Comparison of ENCODE assay signal across 8 cellular contexts in the genomic region with DNA sequence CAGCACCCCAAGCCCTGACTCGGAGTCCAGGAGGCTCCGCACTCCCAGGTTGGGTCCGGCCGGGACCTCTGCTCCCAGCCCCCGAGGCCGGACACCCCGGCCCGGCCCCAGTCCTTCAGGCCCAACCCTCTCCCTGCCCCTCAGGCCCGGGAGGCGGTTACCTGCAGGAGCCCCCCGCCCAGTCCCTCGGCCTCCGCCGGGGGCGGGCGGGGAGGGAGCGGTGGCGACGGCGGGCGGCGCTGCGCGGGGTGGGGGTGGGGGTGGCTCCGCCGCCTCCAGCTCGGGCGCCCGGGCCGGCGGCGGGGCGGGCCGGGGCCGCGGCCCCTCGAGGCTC. TPM values are rescaled to one million over a fixed set of nuclear protein-coding genes. Genes with fewer than 3 reads are reported as not detected.
DNase-seq lines count a peak whose midpoint lies in the region; ATAC-seq and TF ChIP-seq lines count a peak whose summit lies in the region.

No MANE protein-coding gene starts in this region.

- peak; percentile 30 for ATAC-seq in GM19467 (IDR thresholded peaks at IDR 0.05; ENCODE audit: unreplicated experiment)

- H3K4me3 ChIP-seq in HL-60 (replicated peaks; ENCODE audit: insufficient read depth, low read length): peak overlapping the region; percentile 98
- peak overlapping the region; percentile 53 for H3K4me3 ChIP-seq in cardiac muscle cell
- peak overlapping the region; percentile 94 to 99 for H3K4me3 ChIP-seq in prostate gland

- H3K36me3 ChIP-seq in cardiac muscle cell: no peaks in the 10 kb centered on the region
- H3K36me3 ChIP-seq in prostate gland: no peaks in the 10 kb centered on the region

- intact Hi-C loops in prostate gland (cut with DNase I): loop anchor here (5.0 to 10.0 kb wide), 2 partner anchors 72 to 165 kb away; a partner anchor contains a TSS

- TF ChIP-seq POLR2A in prostate gland (IDR thresholded peaks at IDR 0.05): no peak

- TF ChIP-seq CTCF in C4-2B (conservative IDR thresholded peaks at IDR 0.05) (no peak), HL-60 (IDR thresholded peaks at IDR 0.05; ENCODE audit: insufficient read depth, low read length) (no peak), cardiac muscle cell (IDR thresholded peaks at IDR 0.05; ENCODE audit: low read depth, low read length) (no peak), prostate gland (IDR thresholded peaks at IDR 0.05) (no peak)

- DNase-seq in HL-60 (ENCODE audit: low read depth in 1 of 2, low spot score in 1 of 2) (peak in 1 of 2 experiments; percentile 25), cardiac muscle cell (ENCODE audit: low read depth in 1 of 2, low spot score in 1 of 2) (no peak), prostate gland (ENCODE audit: low spot score) (no peak), ecto neural progenitor cell (ENCODE audit: low spot score) (no peak), AG20443 (ENCODE audit: low spot score) (no peak)
- DNase-seq in activated CD8-positive, alpha-beta memory T cell treated with anti-CD3 and anti-CD28 coated beads for 48 hours (ENCODE audit: low read depth in 2 of 3, low spot score in 2 of 3): peak in 2 of 3 experiments; percentile 16 to 18

- 1% methylated on average over 11 of the region's 37 CpGs for WGBS in prostate gland

- H3K9me3 ChIP-seq in cardiac muscle cell (ENCODE audit: low read depth) (no peaks in the 10 kb centered on the region), prostate gland (no peaks in the 10 kb centered on the region)

- H3K4me1 ChIP-seq in cardiac muscle cell (ENCODE audit: low read depth): peaks cover 20% of the 10 kb centered on the region
- no peaks in the 10 kb centered on the region for H3K4me1 ChIP-seq in prostate gland (replicated peaks)

- H3K27me3 ChIP-seq in HL-60 (ENCODE audit: insufficient read depth, poor library complexity, severe bottlenecking) (no peaks in the 10 kb centered on the region), cardiac muscle cell (no peaks in the 10 kb centered on the region), prostate gland (replicated peaks; ENCODE audit: insufficient read depth) (no peaks in the 10 kb centered on the region)

- H3K27ac ChIP-seq in C4-2B (peak overlapping the region; percentile 92), HL-60 (replicated peaks) (peak overlapping the region; percentile 89), cardiac muscle cell (peak overlapping the region; percentile 87), prostate gland (peak overlapping the region; percentile 86 to 90)

RNA-seq across cellular contexts. Expression of a gene that starts 0.3 kb away (rescaled TPM):
- total RNA-seq in cardiac muscle cell (46.4 and 48.8 TPM in 2 replicates), prostate gland (10 to 100 TPM; 43.9 to 47.3 TPM)
- 5.7 and 6.4 TPM in 2 replicates for polyA plus RNA-seq in cardiac muscle cell

Comparison
In these comparisons a context has a peak if more than half of its experiments do, and no peak if none do; other contexts are left out.
1. DNase-seq: peak in activated CD8-positive, alpha-beta memory T cell treated with anti-CD3 and anti-CD28 coated beads for 48 hours (2 of 3); none in cardiac muscle cell (0 of 2), prostate gland (single experiment), ecto neural progenitor cell (single experiment) and AG20443 (single experiment).
2. Peak in every context shown above with its lines, with median percentiles within 50 percentile points of each other: H3K27ac ChIP-seq and H3K4me3 ChIP-seq.